1 cellular context compared by ENCODE assay signal in genomic region chr16:65489531-65490023, GRCh38.
TF ChIP-seq lines count a peak whose summit lies in the region.

No MANE protein-coding gene starts in this region.

TF ChIP-seq in K562, 482 proteins besides CTCF, POLR2A, EP300 and RAD21 (continued from another document):
- TF ChIP-seq AFF1 (IDR thresholded peaks at IDR 0.05; ENCODE audit: low read depth in 1 of 2, partially characterized antibody in 2 of 2) (no peak), CBFA2T3 (IDR thresholded peaks at IDR 0.05) (peak; percentile 22; the same call in 1 of the 2 replicates)
TF ChIP-seq in K562: peak in this region for 4.
